In the genomic region with DNA sequence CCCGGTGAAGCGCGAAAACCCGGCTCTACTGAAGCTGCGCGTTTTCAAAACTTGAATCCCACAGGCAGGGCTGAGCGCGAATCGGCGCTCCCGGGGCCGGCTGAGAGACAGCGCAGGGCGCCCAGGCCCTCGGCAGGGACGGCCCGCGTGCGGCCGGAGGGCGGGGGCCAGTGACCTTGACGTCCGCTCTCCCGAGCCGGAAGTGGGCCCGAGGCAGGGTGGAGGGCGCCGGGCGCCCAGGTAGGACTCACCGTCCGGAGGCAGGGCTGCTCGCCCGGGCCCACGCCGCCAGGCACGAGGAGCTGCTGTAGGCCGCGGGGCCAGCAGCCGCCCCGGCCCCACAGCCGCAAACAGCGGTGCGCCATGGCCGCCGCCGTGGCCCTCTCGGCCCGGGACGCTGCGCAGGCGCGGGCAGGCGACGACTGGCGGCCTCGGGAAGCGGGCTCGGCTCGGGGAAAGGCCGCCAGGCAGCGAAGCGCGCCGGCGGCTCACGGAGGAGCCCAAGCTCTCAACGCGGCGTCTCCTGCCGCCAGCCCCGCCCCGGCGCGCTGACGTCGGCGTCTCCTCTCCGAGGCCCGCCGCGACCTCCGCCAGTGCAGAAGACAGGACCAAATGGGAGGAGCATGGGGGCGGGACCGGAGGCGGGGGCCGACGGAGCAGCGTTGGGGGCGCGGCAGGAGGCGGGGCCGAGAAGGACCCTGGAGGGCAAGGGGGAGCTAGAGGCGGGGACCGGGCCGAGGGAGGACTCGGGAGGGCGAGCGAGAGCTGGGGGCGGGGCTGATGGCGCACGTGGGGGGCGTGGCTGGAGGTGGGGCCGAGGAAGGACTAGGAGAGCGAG, we compare ENCODE assay signal across 8 cellular contexts. TPM values are rescaled to one million over a fixed set of nuclear protein-coding genes. Genes with fewer than 3 reads are reported as not detected.
DNase-seq lines count a peak whose midpoint lies in the region; ATAC-seq and TF ChIP-seq lines count a peak whose summit lies in the region.

Gene AFG3L2 (minus strand): TSS at position 510 of the 838 bp plus-strand sequence. CDS start 145 bp downstream, at position 365.

- H3K36me3 ChIP-seq in mucosa of descending colon (ENCODE audit: low read depth): no peaks in the 10 kb centered on the region

- TF ChIP-seq CTCF in epithelial cell of esophagus (IDR thresholded peaks at IDR 0.05; ENCODE audit: insufficient read depth, low read depth, low read length, missing control alignments): no peak
- TF ChIP-seq CTCF in mucosa of descending colon (IDR thresholded peaks at IDR 0.05): no peak

- H3K4me1 ChIP-seq in mucosa of descending colon (ENCODE audit: low read depth): peaks cover 31% of the 10 kb centered on the region

- peak within 1 kb of the TSS; percentile 85 for H3K4me3 ChIP-seq in epithelial cell of esophagus (ENCODE audit: low read length)
- peak within 1 kb of the TSS; percentile 86 for H3K4me3 ChIP-seq in mucosa of descending colon

- peak; percentile 90 for DNase-seq in DMS153 (lab: John Stamatoyannopoulos, UW)
- peak; percentile 83 for DNase-seq in OCI-M2 (lab: John Stamatoyannopoulos, UW; ENCODE audit: unreplicated experiment)
- DNase-seq in activated T-cell treated with anti-CD3 and anti-CD28 coated beads for 4 hours: peak; percentile 100
- DNase-seq in epithelial cell of esophagus (ENCODE audit: low read depth): no peak
- DNase-seq in mucosa of descending colon: peak; percentile 100
- peak; percentile 100 for DNase-seq in stimulated activated CD8-positive, alpha-beta memory T cell treated with anti-CD3 and anti-CD28 coated beads, Interleukin-4, amount 100 ng/mL, for 1 hour (ENCODE audit: low read depth in 2 of 2, low spot score in 1 of 2)

- no peaks in the 10 kb centered on the region for H3K9me3 ChIP-seq in mucosa of descending colon

- intact Hi-C loops in mucosa of descending colon (cut with DNase I, micrococcal nuclease): no loop called here

- ATAC-seq in GM21619 (IDR thresholded peaks at IDR 0.05; ENCODE audit: unreplicated experiment) (peak; percentile 85), mucosa of descending colon (peak; percentile 91)

- no peak for TF ChIP-seq RAD21 in Ishikawa (IDR thresholded peaks at IDR 0.05; ENCODE audit: low read depth)

- no peak for TF ChIP-seq EP300 in Ishikawa (IDR thresholded peaks at IDR 0.05; ENCODE audit: borderline replicate concordance)

TF ChIP-seq in Ishikawa, 13 proteins besides CTCF, POLR2A, EP300 and RAD21:
- TF ChIP-seq FOXM1 (IDR thresholded peaks at IDR 0.05; ENCODE audit: borderline replicate concordance, low read depth) (no peak), TEAD4 (IDR thresholded peaks at IDR 0.05) (no peak), CEBPB (IDR thresholded peaks at IDR 0.05) (no peak), YY1 (IDR thresholded peaks at IDR 0.05; ENCODE audit: low read depth) (peak; percentile 79; the same call in 1 of the 2 replicates), TCF12 (IDR thresholded peaks at IDR 0.05; ENCODE audit: low read depth) (peak; percentile 45; the same call in 1 of the 2 replicates), REST (IDR thresholded peaks at IDR 0.05; ENCODE audit: low read depth) (no peak), NFIC (IDR thresholded peaks at IDR 0.05) (no peak), TAF1 (IDR thresholded peaks at IDR 0.05; ENCODE audit: low read depth) (peak; percentile 55), EGR1 (IDR thresholded peaks at IDR 0.05) (no peak), USF1 (IDR thresholded peaks at IDR 0.05) (peak; percentile 82), CREB1 (IDR thresholded peaks at IDR 0.05; ENCODE audit: low read depth) (peak; percentile 18; the same call in 1 of the 2 replicates), ZBTB7A (IDR thresholded peaks at IDR 0.05; ENCODE audit: low read depth) (no peak; the same call in 1 of the 2 replicates)
- TF ChIP-seq, protein P1, sequence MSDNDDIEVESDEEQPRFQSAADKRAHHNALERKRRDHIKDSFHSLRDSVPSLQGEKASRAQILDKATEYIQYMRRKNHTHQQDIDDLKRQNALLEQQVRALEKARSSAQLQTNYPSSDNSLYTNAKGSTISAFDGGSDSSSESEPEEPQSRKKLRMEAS (IDR thresholded peaks at IDR 0.05): peak; percentile 87

RNA-seq across cellular contexts. Expression of gene AFG3L2, which starts in this region (rescaled TPM):
- 100 to 1,000 TPM in 1 of 3 donors, 10 to 100 TPM in 2; 68.5 to 104 (median 93.1) TPM for total RNA-seq in mucosa of descending colon
